In the genomic region with DNA sequence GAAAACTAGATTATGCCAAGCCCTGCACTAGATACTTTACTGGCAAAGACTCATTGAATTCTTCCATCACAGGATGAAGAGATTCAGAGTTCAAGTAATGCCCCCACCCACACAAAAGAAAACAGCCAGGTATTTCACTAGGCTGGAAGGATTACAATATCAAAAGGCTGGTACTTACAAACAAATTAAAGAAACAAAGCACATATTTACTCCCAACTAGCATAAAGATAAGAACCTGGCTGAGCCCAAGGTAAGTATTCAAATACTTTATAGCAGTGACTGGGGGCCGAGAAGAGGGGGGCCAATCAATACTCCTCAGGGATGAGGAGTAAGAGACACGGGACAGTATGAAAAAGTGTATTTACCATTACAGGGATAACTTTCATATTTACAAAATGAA, we compare ENCODE assay signal across 30 cellular contexts. TPM values are rescaled to one million over a fixed set of nuclear protein-coding genes. Genes with fewer than 3 reads are reported as not detected.
"Had no signal": no experiment of that assay in that cellular context is flagged by ENCODE, and none has a peak within 500 bp of the region (broad histone marks: within the 10 kb centered on the region; RNA-seq: fewer than 3 reads in every experiment).

No MANE protein-coding gene starts in this region.

- H3K9ac ChIP-seq: parathyroid adenoma had no signal

- H3K9me3 Mint-ChIP-seq: activated B cell treated with CpG ODN at 0.5 μM for 24 hours; activated T-cell treated with anti-CD3 and anti-CD28 coated beads, Interleukin-2, amount 50 U/mL, for 4 hours; activated T-helper 2 cell treated with anti-CD3 and anti-CD28 coated beads, Interferon-gamma antibody, Interleukin-2, Interleukin-4, amounts not matched to agents 10 μg/mL and 5 μg/mL and 100 μg/mL, durations not matched to agents 14 hours and 24 hours and 36 hours; central memory CD8-positive, alpha-beta T cell; immature natural killer cell; natural killer cell treated with Interleukin-12 subunit alpha and Interleukin-12 subunit beta and Interleukin-15 and Interleukin-18, amount 100 ng/mL, for 72 hours; stimulated activated naive CD8-positive, alpha-beta T cell treated with anti-CD3 and anti-CD28 coated beads, Interleukin-15, Interleukin-2, amounts not matched to agents 100 ng/mL and 50 ng/mL, for 24 hours; T-helper 1 cell treated with Interleukin-12 subunit alpha and Interleukin-12 subunit beta and Interleukin-4 antibody, amounts not matched to agents 30 μg/mL and 1 μg/mL, for 36 hours had no signal

- H3K4me3 ChIP-seq: adrenal gland, ascending aorta, colonic mucosa, esophagus squamous epithelium, gastrocnemius medialis, lower lobe of right lung, right lobe of liver, skin epidermis, thyroid gland had no signal

- H3K27me3 ChIP-seq: adrenal gland, ascending aorta, colonic mucosa, esophagus squamous epithelium, gastrocnemius medialis, right lobe of liver, thyroid gland had no signal

- DNase-seq: activated B cell treated with CpG ODN at 0.5 μM for 24 hours; activated CD4-positive, alpha-beta T cell treated with anti-CD3 and anti-CD28 coated beads for 36 hours; activated CD4-positive, alpha-beta T cell treated with anti-CD3 and anti-CD28 coated beads, Interleukin-2, amount 50 U/mL, for 4 hours; activated CD8-positive, alpha-beta memory T cell treated with anti-CD3 and anti-CD28 coated beads for 24 hours; activated CD8-positive, alpha-beta memory T cell treated with anti-CD3 and anti-CD28 coated beads, Interleukin-2, amount 50 U/mL, for 4 hours; activated naive CD4-positive, alpha-beta T cell; activated T-cell treated with anti-CD3 and anti-CD28 coated beads, Interleukin-2, amount 50 U/mL, for 4 hours; colonic mucosa; esophagus squamous epithelium; gastrocnemius medialis; hippocampal formation; immature natural killer cell; lower lobe of right lung; right lobe of liver; stimulated activated CD4-positive, alpha-beta T cell treated with anti-CD3 and anti-CD28 coated beads, Interleukin-1b, Interleukin-23, amount 100 ng/mL, for 48 hours; substantia nigra; T1000; thyroid gland had no signal

- H3K27ac ChIP-seq: adrenal gland, ascending aorta, colonic mucosa, esophagus squamous epithelium, lower lobe of right lung, parathyroid adenoma, right lobe of liver, skin epidermis, thyroid gland had no signal

- H3K36me3 ChIP-seq: colonic mucosa, right lobe of liver had no signal

- H3K9me3 ChIP-seq: adrenal gland, ascending aorta, colonic mucosa, esophagus squamous epithelium, gastrocnemius medialis, lower lobe of right lung, right lobe of liver, thyroid gland had no signal

- ATAC-seq: activated CD4-positive, alpha-beta T cell treated with anti-CD3 and anti-CD28 coated beads for 36 hours; activated T-cell treated with anti-CD3 and anti-CD28 coated beads, Interleukin-2, amount 50 U/mL, for 4 hours; gastrocnemius medialis; left lobe of liver; lower lobe of right lung; natural killer cell treated with Interleukin-12 subunit alpha and Interleukin-12 subunit beta and Interleukin-15 and Interleukin-18, amount 100 ng/mL, for 72 hours; right lobe of liver had no signal

- H3K4me3 Mint-ChIP-seq: activated B cell treated with CpG ODN at 0.5 μM for 24 hours; activated CD4-positive, alpha-beta T cell treated with anti-CD3 and anti-CD28 coated beads for 36 hours; activated naive CD8-positive, alpha-beta T cell; activated T-cell treated with anti-CD3 and anti-CD28 coated beads, Interleukin-2, amount 50 U/mL, for 4 hours; central memory CD8-positive, alpha-beta T cell; immature natural killer cell; natural killer cell treated with Interleukin-12 subunit alpha and Interleukin-12 subunit beta and Interleukin-15 and Interleukin-18, amount 100 ng/mL, for 72 hours; stimulated activated naive CD8-positive, alpha-beta T cell treated with anti-CD3 and anti-CD28 coated beads, Interleukin-15, Interleukin-2, amounts not matched to agents 100 ng/mL and 50 ng/mL, for 24 hours; T-helper 1 cell treated with Interleukin-12 subunit alpha and Interleukin-12 subunit beta and Interleukin-4 antibody, amounts not matched to agents 30 μg/mL and 1 μg/mL, for 36 hours had no signal

- H3K27me3 Mint-ChIP-seq: activated B cell treated with CpG ODN at 0.5 μM for 24 hours; activated CD4-positive, alpha-beta T cell treated with anti-CD3 and anti-CD28 coated beads for 36 hours; activated naive CD8-positive, alpha-beta T cell; central memory CD8-positive, alpha-beta T cell; natural killer cell treated with Interleukin-12 subunit alpha and Interleukin-12 subunit beta and Interleukin-15 and Interleukin-18, amount 100 ng/mL, for 72 hours; stimulated activated naive CD8-positive, alpha-beta T cell treated with anti-CD3 and anti-CD28 coated beads, Interleukin-15, Interleukin-2, amounts not matched to agents 100 ng/mL and 50 ng/mL, for 24 hours had no signal

- H3K36me3 Mint-ChIP-seq: natural killer cell treated with Interleukin-12 subunit alpha and Interleukin-12 subunit beta and Interleukin-15 and Interleukin-18, amount 100 ng/mL, for 72 hours had no signal

- H2AFZ ChIP-seq: parathyroid adenoma had no signal

- H3K27ac Mint-ChIP-seq: activated B cell treated with CpG ODN at 0.5 μM for 24 hours; activated CD4-positive, alpha-beta T cell treated with anti-CD3 and anti-CD28 coated beads for 36 hours; activated naive CD8-positive, alpha-beta T cell; activated T-helper 2 cell treated with anti-CD3 and anti-CD28 coated beads, Interferon-gamma antibody, Interleukin-2, Interleukin-4, amounts not matched to agents 10 μg/mL and 5 μg/mL and 100 μg/mL, durations not matched to agents 14 hours and 24 hours and 36 hours; immature natural killer cell; natural killer cell treated with Interleukin-12 subunit alpha and Interleukin-12 subunit beta and Interleukin-15 and Interleukin-18, amount 100 ng/mL, for 72 hours; stimulated activated naive CD8-positive, alpha-beta T cell treated with anti-CD3 and anti-CD28 coated beads, Interleukin-15, Interleukin-2, amounts not matched to agents 100 ng/mL and 50 ng/mL, for 24 hours had no signal

RNA-seq across cellular contexts. Expression of a gene that starts 26.4 kb away (rescaled TPM):
- total RNA-seq: activated B cell treated with CpG ODN at 0.5 μM for 24 hours; activated CD4-positive, alpha-beta T cell treated with anti-CD3 and anti-CD28 coated beads for 36 hours; activated T-cell treated with anti-CD3 and anti-CD28 coated beads, Interleukin-2, amount 50 U/mL, for 4 hours; activated T-helper 2 cell treated with anti-CD3 and anti-CD28 coated beads, Interferon-gamma antibody, Interleukin-2, Interleukin-4, amounts not matched to agents 10 μg/mL and 5 μg/mL and 100 μg/mL, durations not matched to agents 14 hours and 24 hours and 36 hours; ascending aorta; kidney epithelial cell; left lobe of liver; lower lobe of right lung; natural killer cell treated with Interleukin-12 subunit alpha and Interleukin-12 subunit beta and Interleukin-15 and Interleukin-18, amount 100 ng/mL, for 72 hours had no signal
